ENCODE assay signal across 8 cellular contexts in genomic region chr3:146469206-146470017, GRCh38. TPM values are rescaled to one million over a fixed set of nuclear protein-coding genes. Genes with fewer than 3 reads are reported as not detected.
A peak's percentile ranks its signal among the peaks of the same experiment; 100 is the strongest.
DNase-seq lines count a peak whose midpoint lies in the region; ATAC-seq and TF ChIP-seq lines count a peak whose summit lies in the region.

Gene PLSCR2, minus strand, starts transcription at chr3:146469561. Its CDS starts 9,657 bp downstream, at chr3:146459904.

- POLR2A ChIA-PET in activated CD4-positive, alpha-beta memory T cell treated with anti-CD3 and anti-CD28 coated beads, Interleukin-2, amount 10 ng/mL, durations not matched to agents 7 days and 5 days (lab: Charles Lee): interaction anchor here (0.6 to 2.1 kb wide), 3 partner anchors 21 to 75 kb away, joined by 3 to 9 read pairs (median 3); partner anchors contain the start of gene PLSCR1

- ATAC-seq in GM21528 (IDR thresholded peaks at IDR 0.05; ENCODE audit: low FRiP score, unreplicated experiment): peak; percentile 98
- peak; percentile 89 for ATAC-seq in mucosa of descending colon

- CTCF ChIA-PET in activated CD4-positive, alpha-beta memory T cell treated with anti-CD3 and anti-CD28 coated beads, Interleukin-2, amount 10 ng/mL, durations not matched to agents 7 days and 5 days (lab: Charles Lee): no interaction called here

- peaks cover 18% of the 10 kb centered on the region for H3K4me1 Mint-ChIP-seq in activated CD4-positive, alpha-beta memory T cell treated with anti-CD3 and anti-CD28 coated beads, Interleukin-2, amount 10 ng/mL, durations not matched to agents 7 days and 5 days

- H3K4me1 ChIP-seq in DOHH2 (ENCODE audit: control insufficient read depth, low read length) (peaks cover 20% of the 10 kb centered on the region), mucosa of descending colon (ENCODE audit: low read depth) (no peaks in the 10 kb centered on the region)

- H3K9me3 ChIP-seq in DOHH2 (ENCODE audit: control insufficient read depth, insufficient read depth, low read length) (no peaks in the 10 kb centered on the region), mucosa of descending colon (no peaks in the 10 kb centered on the region)

- H3K9me2 ChIP-seq in DOHH2 (replicated peaks; ENCODE audit: control insufficient read depth, low read length): no peaks in the 10 kb centered on the region

- H3K36me3 ChIP-seq in DOHH2 (ENCODE audit: control insufficient read depth, low read length) (no peaks in the 10 kb centered on the region), mucosa of descending colon (ENCODE audit: low read depth) (no peaks in the 10 kb centered on the region)

- peak within 1 kb of the TSS; percentile 61 for H3K27ac ChIP-seq in DOHH2 (ENCODE audit: low read depth, low read length)

- H3F3A ChIP-seq in DOHH2 (ENCODE audit: control insufficient read depth, insufficient read depth): peaks cover 13% of the 10 kb centered on the region

- peak within 1 kb of the TSS; percentile 18 for H3K27ac Mint-ChIP-seq in activated CD4-positive, alpha-beta memory T cell treated with anti-CD3 and anti-CD28 coated beads, Interleukin-2, amount 10 ng/mL, durations not matched to agents 7 days and 5 days

- peaks cover 1% of the 10 kb centered on the region for H3K27me3 Mint-ChIP-seq in activated CD4-positive, alpha-beta memory T cell treated with anti-CD3 and anti-CD28 coated beads, Interleukin-2, amount 10 ng/mL, durations not matched to agents 7 days and 5 days

- no peaks in the 10 kb centered on the region for H3K9me3 Mint-ChIP-seq in activated CD4-positive, alpha-beta memory T cell treated with anti-CD3 and anti-CD28 coated beads, Interleukin-2, amount 10 ng/mL, durations not matched to agents 7 days and 5 days

- H3K36me3 Mint-ChIP-seq in activated CD4-positive, alpha-beta memory T cell treated with anti-CD3 and anti-CD28 coated beads, Interleukin-2, amount 10 ng/mL, durations not matched to agents 7 days and 5 days (ENCODE audit: low read depth): no peaks in the 10 kb centered on the region

- H3K4me3 Mint-ChIP-seq in activated CD4-positive, alpha-beta memory T cell treated with anti-CD3 and anti-CD28 coated beads, Interleukin-2, amount 10 ng/mL, durations not matched to agents 7 days and 5 days: peak within 1 kb of the TSS; percentile 67

- H3K4me3 ChIP-seq in DOHH2 (ENCODE audit: low read length) (peak within 1 kb of the TSS; percentile 74), mucosa of descending colon (no peak within 1 kb of the TSS)

- no peaks in the 10 kb centered on the region for H3K27me3 ChIP-seq in DOHH2 (ENCODE audit: control insufficient read depth, low read length)

- peak within 1 kb of the TSS; percentile 90 for H3K4me2 ChIP-seq in DOHH2 (ENCODE audit: low read length)

- no peaks in the 10 kb centered on the region for H3K79me2 ChIP-seq in DOHH2 (ENCODE audit: control insufficient read depth, low read length)

- intact Hi-C loops in mucosa of descending colon (cut with DNase I, micrococcal nuclease): no loop called here

- peak; percentile 26 for DNase-seq in NCI-H1092 treated with DMSO at 0.1 percent for 48 hours (lab: John Stamatoyannopoulos, UW)
- peak; percentile 74 for DNase-seq in activated CD4-positive, alpha-beta memory T cell treated with anti-CD3 and anti-CD28 coated beads, Interleukin-2, amount 10 ng/mL, durations not matched to agents 7 days and 5 days
- peak; percentile 55 for DNase-seq in effector CD8-positive, alpha-beta T cell (lab: John Stamatoyannopoulos, UW)
- DNase-seq in mucosa of descending colon: peak; percentile 79 to 87 (median 84)
- DNase-seq in stimulated activated CD8-positive, alpha-beta memory T cell treated with anti-CD3 and anti-CD28 coated beads, Interleukin-4, amount 100 ng/mL, for 48 hours: peak; percentile 76
- DNase-seq in NCI-H187 treated with DMSO at 0.1 percent for 48 hours (lab: John Stamatoyannopoulos, UW): no peak

- no peaks in the 10 kb centered on the region for H4K20me1 ChIP-seq in DOHH2 (ENCODE audit: control insufficient read depth, insufficient read depth, low read depth, low read length)

- no peak for TF ChIP-seq CTCF in DOHH2 (IDR thresholded peaks at IDR 0.05; ENCODE audit: low read depth, low read length, poor library complexity, severe bottlenecking)
- no peak for TF ChIP-seq CTCF in mucosa of descending colon (IDR thresholded peaks at IDR 0.05)

RNA-seq across cellular contexts. Expression of gene PLSCR2, which starts in this region (rescaled TPM):
- total RNA-seq in activated CD4-positive, alpha-beta memory T cell treated with anti-CD3 and anti-CD28 coated beads, Interleukin-2, amount 10 ng/mL, durations not matched to agents 7 days and 5 days: not detected
- total RNA-seq in mucosa of descending colon: 1 to 10 TPM in 2 of 3 donors, under 1 TPM in 1; 0.82 to 2.8 (median 1.3) TPM

Comparison
In these comparisons a context has a peak if more than half of its experiments do, and no peak if none do; other contexts are left out.
1. Peak in DNase-seq in activated CD4-positive, alpha-beta memory T cell treated with anti-CD3 and anti-CD28 coated beads, Interleukin-2, amount 10 ng/mL, durations not matched to agents 7 days and 5 days; RNA of the gene not detected or under 1 TPM.